Comparison of ENCODE assay signal across 34 cellular contexts in genomic region chr12:70762000-70762399, GRCh38.
"Had no signal": no experiment of that assay in that cellular context is flagged by ENCODE, and none has a peak within 500 bp of the region (broad histone marks: within the 10 kb centered on the region; RNA-seq: fewer than 3 reads in every experiment).

No MANE protein-coding gene starts in this region.

- H3K27me3 ChIP-seq: adrenal gland, ascending aorta, body of pancreas, brain microvascular endothelial cell, breast epithelium, cardiac muscle cell had no signal

- DNase-seq: activated effector memory CD4-positive, alpha-beta T cell treated with anti-CD3 and anti-CD28 coated beads, Interleukin-2, amount 50 U/mL, for 16 hours; activated effector memory CD4-positive, alpha-beta T cell treated with Interleukin-2 at 50 U/mL for 16 hours; activated gamma-delta T cell; activated gamma-delta T cell treated with Interleukin-2 at 50 U/mL for 16 hours; activated naive CD4-positive, alpha-beta T cell; activated naive CD4-positive, alpha-beta T cell treated with anti-CD3 and anti-CD28 coated beads for 36 hours; activated naive CD4-positive, alpha-beta T cell treated with anti-CD3 and anti-CD28 coated beads, Interleukin-2, amount 10 ng/mL, durations not matched to agents 7 days and 5 days; activated naive CD4-positive, alpha-beta T cell treated with anti-CD3 and anti-CD28 coated beads, Interleukin-2, amount 50 U/mL, for 16 hours; activated naive CD4-positive, alpha-beta T cell treated with Interleukin-2 at 50 U/mL for 16 hours; activated naive CD8-positive, alpha-beta T cell treated with anti-CD3 and anti-CD28 coated beads for 36 hours; activated naive CD8-positive, alpha-beta T cell treated with anti-CD3 and anti-CD28 coated beads, Interleukin-2, amount 10 ng/mL, durations not matched to agents 7 days and 5 days; activated naive CD8-positive, alpha-beta T cell treated with anti-CD3 and anti-CD28 coated beads, Interleukin-2, amount 50 U/mL, for 24 hours; activated T-cell treated with anti-CD3 and anti-CD28 coated beads, Interleukin-2, amount 50 U/mL, for 1 hour; activated T-cell treated with anti-CD3 and anti-CD28 coated beads, Interleukin-2, amount 50 U/mL, for 24 hours; activated T-cell treated with anti-CD3 and anti-CD28 coated beads, Interleukin-2, amount 50 U/mL, for 4 hours; activated T-cell treated with anti-CD3 and anti-CD28 coated beads, Interleukin-2, amount 50 U/mL, for 48 hours; activated T-cell treated with anti-CD3 and anti-CD28 coated beads, Interleukin-2, amount 50 U/mL, for 72 hours; adrenal gland; amniotic stem cell; amygdala; anterior cingulate cortex; aorta; body of pancreas; brain microvascular endothelial cell; caudate nucleus; central memory CD4-positive, alpha-beta T cell; cerebellar nuclear complex had no signal

- H3K9me3 ChIP-seq: adrenal gland, ascending aorta, body of pancreas, breast epithelium had no signal

- FAIRE-seq: astrocyte, bronchial epithelial cell had no signal

- H3K4me1 ChIP-seq: adrenal gland, ascending aorta, breast epithelium had no signal

- H3K4me3 ChIP-seq: adrenal gland, ascending aorta, body of pancreas, breast epithelium, cardiac muscle cell had no signal

- H3K27ac ChIP-seq: adrenal gland, ascending aorta, body of pancreas, brain microvascular endothelial cell, breast epithelium, cardiac muscle cell had no signal

- H3K36me3 ChIP-seq: adrenal gland, ascending aorta, brain microvascular endothelial cell, breast epithelium, cardiac muscle cell had no signal

- ATAC-seq: activated naive CD4-positive, alpha-beta T cell treated with anti-CD3 and anti-CD28 coated beads, Interleukin-2, amount 50 U/mL, for 72 hours; activated naive CD8-positive, alpha-beta T cell treated with anti-CD3 and anti-CD28 coated beads, Interleukin-2, amount 50 U/mL, for 24 hours; activated T-cell treated with anti-CD3 and anti-CD28 coated beads, Interleukin-2, amount 50 U/mL, for 4 hours; activated T-cell treated with anti-CD3 and anti-CD28 coated beads, Interleukin-2, amount 50 U/mL, for 72 hours; activated T-helper 17 cell treated with anti-CD3 and anti-CD28 coated beads, Interleukin-2, amount 50 U/mL, for 72 hours; body of pancreas had no signal
